ENCODE assay signal across 11 cellular contexts in the genomic region with DNA sequence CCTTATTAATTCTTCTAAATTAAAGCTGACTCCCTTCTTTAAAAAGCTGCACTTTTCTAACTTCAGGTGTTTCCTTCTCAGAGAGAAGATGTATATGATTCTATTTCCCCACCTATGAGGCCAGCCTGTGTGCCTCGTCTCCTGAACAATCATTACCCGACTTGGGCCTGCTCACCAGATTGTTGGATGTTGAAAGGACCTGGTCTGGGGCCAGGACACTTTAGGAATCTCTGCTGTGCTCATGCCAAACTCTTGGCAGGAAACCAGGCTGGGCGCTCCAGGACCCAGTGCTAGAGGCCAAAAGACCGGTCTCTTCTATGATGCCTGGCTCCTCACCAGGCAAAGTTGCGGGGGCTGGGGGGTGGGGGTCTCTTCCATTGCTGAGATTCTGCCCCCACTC. TPM values are rescaled to one million over a fixed set of nuclear protein-coding genes. Genes with fewer than 3 reads are reported as not detected.
DNase-seq lines count a peak whose midpoint lies in the region; ATAC-seq and TF ChIP-seq lines count a peak whose summit lies in the region.
"Had no signal": no experiment of that assay in that cellular context is flagged by ENCODE, and none has a peak within 500 bp of the region (broad histone marks: within the 10 kb centered on the region; RNA-seq: fewer than 3 reads in every experiment).

No MANE protein-coding gene starts in this region.

- H3K9ac ChIP-seq in neuronal stem cell (ENCODE audit: low read depth, low read length, poor library complexity) = no peak overlapping the region

- TF ChIP-seq EP300 in esophagus muscularis mucosa (IDR thresholded peaks at IDR 0.05) = no peak

- H3K27ac ChIP-seq in neuronal stem cell (replicated peaks; ENCODE audit: low read length) (no peak overlapping the region), esophagus muscularis mucosa (replicated peaks in 1 of 4) (peak overlapping the region in 2 of 4 donors; percentile 5 to 7)

- H3K36me3 ChIP-seq in neuronal stem cell (replicated peaks in 1 of 2; ENCODE audit: control insufficient read depth in 2 of 2, insufficient read depth in 2 of 2, low read length in 2 of 2) (no peaks in the 10 kb centered on the region), esophagus muscularis mucosa (no peaks in the 10 kb centered on the region)
- H3K36me3 ChIP-seq: BE2C had no signal

- intact Hi-C loops in esophagus muscularis mucosa (cut with DNase I) = no loop called here

- no peak overlapping the region for H2BK15ac ChIP-seq in neuronal stem cell (ENCODE audit: low read length)

- H2AFZ ChIP-seq in neuronal stem cell (ENCODE audit: low read length) = no peak overlapping the region

- H2BK120ac ChIP-seq in neuronal stem cell (ENCODE audit: low read depth, low read length) = no peak overlapping the region

- H3K18ac ChIP-seq in neuronal stem cell (ENCODE audit: low read length) = no peak overlapping the region

- no peak for TF ChIP-seq CTCF in fibroblast of the aortic adventitia (IDR thresholded peaks at IDR 0.05; ENCODE audit: insufficient read depth, low read length)
- no peak for TF ChIP-seq CTCF in esophagus muscularis mucosa (IDR thresholded peaks at IDR 0.05)

- peak overlapping the region; percentile 82 for H4K8ac ChIP-seq in neuronal stem cell (ENCODE audit: low read depth, low read length)

- TF ChIP-seq POLR2A in esophagus muscularis mucosa (IDR thresholded peaks at IDR 0.05; ENCODE audit: low read depth) = no peak

- H3K27me3 ChIP-seq in neuronal stem cell (ENCODE audit: control insufficient read depth in 3 of 3, insufficient read depth in 3 of 3, low read depth in 1 of 3, low read length in 3 of 3) = peaks cover 0 to 3% (median 0%) of the 10 kb centered on the region in 3 experiments
- H3K27me3 ChIP-seq in esophagus muscularis mucosa = no peaks in the 10 kb centered on the region
- H3K27me3 ChIP-seq: BE2C had no signal

- no peak overlapping the region for H2BK12ac ChIP-seq in neuronal stem cell (ENCODE audit: low read length)

- no peak for ATAC-seq in HG02678 (IDR thresholded peaks at IDR 0.05; ENCODE audit: unreplicated experiment)

- H3K4ac ChIP-seq in neuronal stem cell (ENCODE audit: low read length) = no peak overlapping the region

- H3K4me3 ChIP-seq in fibroblast of the aortic adventitia (ENCODE audit: low read depth, low read length) (no peak overlapping the region), neuronal stem cell (ENCODE audit: low read length in 2 of 2) (no peak overlapping the region), esophagus muscularis mucosa (no peak overlapping the region)

- WGBS in neuronal stem cell (ENCODE audit: extremely low coverage in 2 of 2, insufficient read length in 2 of 2, insufficient replicate concordance in 1 of 2), 2 donors = no CpG with 5 or more reads among the region's 5 CpGs
- WGBS in esophagus muscularis mucosa = 36% methylated on average over 5 of the region's 5 CpGs

- H2BK5ac ChIP-seq in neuronal stem cell (ENCODE audit: low read length) = no peak overlapping the region

- no peak overlapping the region for H3K23ac ChIP-seq in neuronal stem cell (ENCODE audit: low read depth, low read length, poor library complexity)

- H3K4me1 ChIP-seq in neuronal stem cell (ENCODE audit: control insufficient read depth in 2 of 2, insufficient read depth in 1 of 2, low read depth in 1 of 2, low read length in 2 of 2) (no peaks in the 10 kb centered on the region), esophagus muscularis mucosa (peaks cover 3 to 9% (median 9%) of the 10 kb centered on the region in 4 donors)
- H3K4me1 ChIP-seq: BE2C had no signal

- no peak overlapping the region for H3K4me2 ChIP-seq in neuronal stem cell (ENCODE audit: insufficient read depth, low read length, poor library complexity, severe bottlenecking)

- no peaks in the 10 kb centered on the region for H3K9me3 ChIP-seq in neuronal stem cell (replicated peaks in 1 of 2; ENCODE audit: control insufficient read depth in 2 of 2, insufficient read depth in 1 of 2, low read depth in 1 of 2, low read length in 2 of 2)
- H3K9me3 ChIP-seq in esophagus muscularis mucosa = no peaks in the 10 kb centered on the region
- H3K9me3 ChIP-seq: BE2C had no signal

- no peak overlapping the region for H2AK5ac ChIP-seq in neuronal stem cell (ENCODE audit: low read depth, low read length)

- DNase-seq in AG08395 (ENCODE audit: low spot score) = peak; percentile 61
- DNase-seq in NCI-H446 treated with DMSO at 0.1 percent for 48 hours (lab: John Stamatoyannopoulos, UW) = peak; percentile 54
- peak; percentile 80 for DNase-seq in fibroblast of the aortic adventitia (ENCODE audit: low read depth)
- DNase-seq in neuronal stem cell (ENCODE audit: low spot score) = no peak
- no peak for DNase-seq in GF-D8 (lab: John Stamatoyannopoulos, UW)
- DNase-seq in DMS114 treated with DMSO at 0.1 percent for 48 hours (lab: John Stamatoyannopoulos, UW; ENCODE audit: unreplicated experiment) = no peak
- DNase-seq in esophagus muscularis mucosa (ENCODE audit: extremely low spot score) = no peak
- DNase-seq: BE2C, NCI-H187 had no signal

- no peak overlapping the region for H4K91ac ChIP-seq in neuronal stem cell (ENCODE audit: low read depth, low read length, poor library complexity)

- H3K14ac ChIP-seq in neuronal stem cell (ENCODE audit: low read length) = no peak overlapping the region

- H3K79me1 ChIP-seq in neuronal stem cell (ENCODE audit: low read depth, low read length) = no peaks in the 10 kb centered on the region

RNA-seq across cellular contexts. Expression of gene LRRC31, which starts 16.9 kb away (rescaled TPM):
- total RNA-seq in fibroblast of the aortic adventitia (ENCODE audit: low replicate concordance) (not detected in 2 replicates), esophagus muscularis mucosa (not detected)
- polyA plus RNA-seq in neuronal stem cell (2013, experiment 1 of 2) = not detected
- not detected for polyA plus RNA-seq in neuronal stem cell (2013, experiment 2 of 2)
- total RNA-seq: SK-MEL-5 had no signal

RNA-seq across cellular contexts. Expression of gene SAMD7, which starts 24.7 kb away (rescaled TPM):
- total RNA-seq in fibroblast of the aortic adventitia (ENCODE audit: low replicate concordance) (not detected in 2 replicates), esophagus muscularis mucosa (not detected)
- not detected for polyA plus RNA-seq in neuronal stem cell (2013, experiment 1 of 2)
- polyA plus RNA-seq in neuronal stem cell (2013, experiment 2 of 2) = not detected
- total RNA-seq: SK-MEL-5 had no signal

Comparison
In these comparisons a context has a peak if more than half of its experiments do, and no peak if none do; other contexts are left out.
1. DNase-seq: peak in AG08395 (single experiment), NCI-H446 treated with DMSO at 0.1 percent for 48 hours (single experiment) and fibroblast of the aortic adventitia (single experiment); none in neuronal stem cell (single experiment), GF-D8 (single experiment), DMS114 treated with DMSO at 0.1 percent for 48 hours (single experiment) and esophagus muscularis mucosa (single experiment).